10 cellular contexts compared by ENCODE assay signal in the genomic region with DNA sequence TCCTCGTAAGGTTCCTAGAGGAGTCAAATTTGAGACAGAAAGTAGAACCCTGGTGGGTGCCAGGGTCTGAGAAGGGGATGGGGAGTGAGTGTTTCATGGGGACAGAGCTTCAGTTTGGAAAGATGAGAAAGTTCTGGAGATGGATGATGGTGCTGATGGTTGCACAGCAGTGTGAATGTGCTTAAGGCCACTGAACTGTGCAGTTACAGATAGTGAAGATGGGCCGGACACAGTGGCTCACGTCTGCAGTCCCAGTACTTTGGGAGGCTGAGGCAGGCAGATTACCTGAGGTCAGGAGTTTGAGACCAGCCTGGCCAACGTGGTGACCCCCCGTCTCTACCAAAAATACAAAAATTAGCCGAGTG. TPM values are rescaled to one million over a fixed set of nuclear protein-coding genes. Genes with fewer than 3 reads are reported as not detected.
DNase-seq lines count a peak whose midpoint lies in the region; ATAC-seq, FAIRE-seq and TF ChIP-seq lines count a peak whose summit lies in the region.
"Had no signal": no experiment of that assay in that cellular context is flagged by ENCODE, and none has a peak within 500 bp of the region (broad histone marks: within the 10 kb centered on the region; RNA-seq: fewer than 3 reads in every experiment).

No MANE protein-coding gene starts in this region.

- H3K27me3 ChIP-seq in CD8-positive, alpha-beta memory T cell (ENCODE audit: insufficient read depth, low read length, poor library complexity, severe bottlenecking): no peaks in the 10 kb centered on the region
- no peaks in the 10 kb centered on the region for H3K27me3 ChIP-seq in Karpas-422 (ENCODE audit: low read length)
- H3K27me3 ChIP-seq in brain microvascular endothelial cell (replicated peaks): no peaks in the 10 kb centered on the region

- no peak for DNase-seq in CD8-positive, alpha-beta memory T cell
- DNase-seq in Karpas-422 (no peak), brain microvascular endothelial cell (no peak), GM12892 (ENCODE audit: insufficient read length) (no peak), caudate nucleus (lab: John Stamatoyannopoulos, UW) (no peak)
- DNase-seq in natural killer cell treated with Interleukin-12 subunit alpha and Interleukin-12 subunit beta and Interleukin-15 and Interleukin-18, amount 100 ng/mL, for 72 hours (ENCODE audit: low spot score): no peak
- DNase-seq in stimulated activated CD4-positive, alpha-beta T cell treated with anti-CD3 and anti-CD28 coated beads, Interleukin-4, amount 100 ng/mL, for 1 hour: no peak
- DNase-seq: cortex of kidney had no signal

- CTCF ChIA-PET in CD8-positive, alpha-beta memory T cell (lab: Charles Lee): interaction anchor here (0.9 to 2.2 kb wide), 3 partner anchors 29 to 228 kb away, joined by 3 to 6 read pairs (median 4); no protein-coding TSS in a partner anchor

- peak overlapping the region; percentile 83 for H3K4me3 ChIP-seq in CD8-positive, alpha-beta memory T cell (ENCODE audit: low read length)
- H3K4me3 ChIP-seq in Karpas-422 (ENCODE audit: low read length) (peak overlapping the region; percentile 91), brain microvascular endothelial cell (ENCODE audit: low read depth, low read length) (peak overlapping the region; percentile 95)

- H3K36me3 ChIP-seq in CD8-positive, alpha-beta memory T cell (ENCODE audit: insufficient read depth, low read length): no peaks in the 10 kb centered on the region
- H3K36me3 ChIP-seq in Karpas-422 (ENCODE audit: insufficient read depth, low read length) (peaks cover 3% of the 10 kb centered on the region; the same call in 1 of the 2 replicates), brain microvascular endothelial cell (replicated peaks) (no peaks in the 10 kb centered on the region)

- H3K27ac ChIP-seq in CD8-positive, alpha-beta memory T cell (ENCODE audit: low read depth, low read length): peak overlapping the region; percentile 66
- H3K27ac ChIP-seq in Karpas-422 (ENCODE audit: low read length): no peak overlapping the region
- no peak overlapping the region for H3K27ac ChIP-seq in brain microvascular endothelial cell
- H3K27ac ChIP-seq in caudate nucleus (ENCODE audit: low read depth, low read length): no peak overlapping the region

- in situ Hi-C loops in brain microvascular endothelial cell (cut with HindIII; ENCODE audit: low pct_ligation_motif_present, low sequenced_read_pairs): no loop called here

- H3K36me3 Mint-ChIP-seq in CD8-positive, alpha-beta memory T cell: no peaks in the 10 kb centered on the region
- no peaks in the 10 kb centered on the region for H3K36me3 Mint-ChIP-seq in natural killer cell treated with Interleukin-12 subunit alpha and Interleukin-12 subunit beta and Interleukin-15 and Interleukin-18, amount 100 ng/mL, for 72 hours

- FAIRE-seq in GM12892 (lab: Jason Lieb, UNC): no peak
- FAIRE-seq: TTC549 had no signal

- H3K4me1 Mint-ChIP-seq in CD8-positive, alpha-beta memory T cell: peaks cover 11 to 18% (median 16%) of the 10 kb centered on the region in 3 donors
- H3K4me1 Mint-ChIP-seq in natural killer cell treated with Interleukin-12 subunit alpha and Interleukin-12 subunit beta and Interleukin-15 and Interleukin-18, amount 100 ng/mL, for 72 hours (ENCODE audit: low read depth in 2 of 2): peaks cover 12 to 13% of the 10 kb centered on the region in 2 donors

- peak overlapping the region; percentile 90 for H3K9ac ChIP-seq in Karpas-422 (ENCODE audit: low read length)

- no peak overlapping the region for H2AFZ ChIP-seq in Karpas-422 (ENCODE audit: low read length)

- peak overlapping the region; percentile 75 to 92 (median 80) for H3K4me3 Mint-ChIP-seq in CD8-positive, alpha-beta memory T cell
- peak overlapping the region; percentile 92 for H3K4me3 Mint-ChIP-seq in natural killer cell treated with Interleukin-12 subunit alpha and Interleukin-12 subunit beta and Interleukin-15 and Interleukin-18, amount 100 ng/mL, for 72 hours

- no peak for TF ChIP-seq CTCF in brain microvascular endothelial cell (IDR thresholded peaks at IDR 0.05; ENCODE audit: low read depth, low read length, missing control alignments)

- no peaks in the 10 kb centered on the region for H3K9me3 Mint-ChIP-seq in CD8-positive, alpha-beta memory T cell
- no peaks in the 10 kb centered on the region for H3K9me3 Mint-ChIP-seq in natural killer cell treated with Interleukin-12 subunit alpha and Interleukin-12 subunit beta and Interleukin-15 and Interleukin-18, amount 100 ng/mL, for 72 hours

- peak overlapping the region in 5 of 8 donors; percentile 6 to 41 (median 14) for H3K27ac Mint-ChIP-seq in CD8-positive, alpha-beta memory T cell
- peak overlapping the region; percentile 22 to 24 for H3K27ac Mint-ChIP-seq in natural killer cell treated with Interleukin-12 subunit alpha and Interleukin-12 subunit beta and Interleukin-15 and Interleukin-18, amount 100 ng/mL, for 72 hours

- H3K27me3 Mint-ChIP-seq in CD8-positive, alpha-beta memory T cell: no peaks in the 10 kb centered on the region
- no peaks in the 10 kb centered on the region for H3K27me3 Mint-ChIP-seq in natural killer cell treated with Interleukin-12 subunit alpha and Interleukin-12 subunit beta and Interleukin-15 and Interleukin-18, amount 100 ng/mL, for 72 hours

- no peak for ATAC-seq in natural killer cell treated with Interleukin-12 subunit alpha and Interleukin-12 subunit beta and Interleukin-15 and Interleukin-18, amount 100 ng/mL, for 72 hours
- ATAC-seq in GM21423 (IDR thresholded peaks at IDR 0.05; ENCODE audit: unreplicated experiment): no peak

- peaks cover 6% of the 10 kb centered on the region for H3K4me1 ChIP-seq in CD8-positive, alpha-beta memory T cell (ENCODE audit: insufficient read depth, low read length)
- H3K4me1 ChIP-seq in Karpas-422 (ENCODE audit: low read length): peaks cover 13% of the 10 kb centered on the region

- no peaks in the 10 kb centered on the region for H3K9me2 ChIP-seq in Karpas-422 (replicated peaks; ENCODE audit: insufficient read depth, low read length)

- H4K20me1 ChIP-seq in Karpas-422 (ENCODE audit: insufficient read depth, low read depth, low read length): no peaks in the 10 kb centered on the region

- H3K9me3 ChIP-seq in CD8-positive, alpha-beta memory T cell (ENCODE audit: low read length): no peaks in the 10 kb centered on the region
- H3K9me3 ChIP-seq in Karpas-422 (ENCODE audit: low read length): no peaks in the 10 kb centered on the region

- POLR2A ChIA-PET in CD8-positive, alpha-beta memory T cell (lab: Charles Lee): no interaction called here

- no peak for TF ChIP-seq POLR2A in GM12892 (IDR thresholded peaks at IDR 0.05; ENCODE audit: low read depth, low read length)

- peak overlapping the region; percentile 80 for H3K4me2 ChIP-seq in Karpas-422 (ENCODE audit: low read depth, low read length, poor library complexity, severe bottlenecking)

- peaks cover 33% of the 10 kb centered on the region for H3K79me2 ChIP-seq in Karpas-422 (ENCODE audit: low read length)

RNA-seq across cellular contexts. Expression of gene SPC24, which starts 0.9 kb away (rescaled TPM):
- total RNA-seq in CD8-positive, alpha-beta memory T cell: 10 to 100 TPM; 35.3 to 37.2 TPM
- not detected for polyA plus RNA-seq in CD8-positive, alpha-beta memory T cell
- 25.3 and 28.6 TPM in 2 replicates for total RNA-seq in Karpas-422 (2014; rRNA removed; shearing (Covaris generic); ENCODE audit: low replicate concordance)
- total RNA-seq in natural killer cell treated with Interleukin-12 subunit alpha and Interleukin-12 subunit beta and Interleukin-15 and Interleukin-18, amount 100 ng/mL, for 72 hours: 10 to 100 TPM; 26.6 to 48.3 TPM
- 20.6 TPM for polyA plus RNA-seq in GM12892 (2012; ENCODE audit: missing spikeins)

RNA-seq across cellular contexts. Expression of gene KANK2, which starts 42.7 kb away (rescaled TPM):
- total RNA-seq in CD8-positive, alpha-beta memory T cell: 1 to 10 TPM; 2.0 to 2.3 TPM
- polyA plus RNA-seq in CD8-positive, alpha-beta memory T cell: 0.16 TPM
- total RNA-seq in Karpas-422 (2014; rRNA removed; shearing (Covaris generic); ENCODE audit: low replicate concordance): 0.19 and 1.9 TPM in 2 replicates
- total RNA-seq in natural killer cell treated with Interleukin-12 subunit alpha and Interleukin-12 subunit beta and Interleukin-15 and Interleukin-18, amount 100 ng/mL, for 72 hours: 1 to 10 TPM; 3.9 to 5.2 TPM
- 12.1 TPM for polyA plus RNA-seq in GM12892 (2012; ENCODE audit: missing spikeins)
